1 cellular context compared by ENCODE assay signal in the genomic region with DNA sequence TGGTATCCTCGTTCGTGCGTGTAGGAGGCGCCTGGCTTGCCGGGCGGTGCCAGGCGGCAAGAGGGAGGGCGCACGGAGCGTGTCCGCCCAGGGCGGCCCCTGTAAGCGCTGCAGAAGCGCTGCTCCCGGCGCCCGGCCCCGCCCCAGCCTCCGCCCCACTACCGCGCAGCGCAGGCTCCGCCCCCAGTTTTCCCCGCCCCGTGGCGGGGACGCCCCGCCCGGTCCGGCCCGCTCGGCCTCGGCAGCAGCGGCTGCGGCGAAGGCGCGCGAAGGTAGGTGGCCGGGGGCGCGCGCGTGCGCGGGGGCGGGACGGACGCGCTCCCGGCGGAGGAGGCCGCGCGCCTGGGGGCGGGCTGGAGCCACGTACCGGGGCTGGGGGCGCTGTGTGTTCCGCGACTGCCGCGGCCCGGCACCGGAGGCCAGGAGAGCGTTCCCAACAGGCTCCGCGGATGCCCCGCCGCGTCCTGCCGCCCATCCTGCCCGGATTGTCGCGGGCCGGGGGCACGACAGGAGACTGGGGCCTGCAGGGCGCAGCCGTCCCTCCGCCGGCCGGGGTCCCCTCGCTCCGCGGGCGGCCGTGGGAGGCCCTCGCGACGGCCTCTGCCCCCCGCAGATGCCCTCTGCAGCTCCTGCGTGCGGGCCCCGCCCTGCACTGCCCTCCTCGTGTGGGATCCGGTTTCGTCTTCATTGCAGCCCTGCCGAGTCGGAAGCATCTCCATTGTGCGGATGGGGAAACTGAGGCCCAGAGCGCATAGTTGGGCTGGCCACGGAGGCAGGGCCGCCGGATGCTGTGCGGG.
A peak's percentile ranks its signal among the peaks of the same experiment; 100 is the strongest.
TF ChIP-seq lines count a peak whose summit lies in the region.

No MANE protein-coding gene starts in this region.

TF ChIP-seq in K562, 482 proteins besides CTCF, POLR2A, EP300 and RAD21 (continued from another document and continues in another):
- TF ChIP-seq, protein P1, sequence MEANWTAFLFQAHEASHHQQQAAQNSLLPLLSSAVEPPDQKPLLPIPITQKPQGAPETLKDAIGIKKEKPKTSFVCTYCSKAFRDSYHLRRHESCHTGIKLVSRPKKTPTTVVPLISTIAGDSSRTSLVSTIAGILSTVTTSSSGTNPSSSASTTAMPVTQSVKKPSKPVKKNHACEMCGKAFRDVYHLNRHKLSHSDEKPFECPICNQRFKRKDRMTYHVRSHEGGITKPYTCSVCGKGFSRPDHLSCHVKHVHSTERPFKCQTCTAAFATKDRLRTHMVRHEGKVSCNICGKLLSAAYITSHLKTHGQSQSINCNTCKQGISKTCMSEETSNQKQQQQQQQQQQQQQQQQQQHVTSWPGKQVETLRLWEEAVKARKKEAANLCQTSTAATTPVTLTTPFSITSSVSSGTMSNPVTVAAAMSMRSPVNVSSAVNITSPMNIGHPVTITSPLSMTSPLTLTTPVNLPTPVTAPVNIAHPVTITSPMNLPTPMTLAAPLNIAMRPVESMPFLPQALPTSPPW (CRISPR knock-in tag; IDR thresholded peaks at IDR 0.05): peak; percentile 74
- no peak for TF ChIP-seq ZNF445 (CRISPR knock-in tag; IDR thresholded peaks at IDR 0.05; ENCODE audit: low read depth)
- TF ChIP-seq, protein P2, sequence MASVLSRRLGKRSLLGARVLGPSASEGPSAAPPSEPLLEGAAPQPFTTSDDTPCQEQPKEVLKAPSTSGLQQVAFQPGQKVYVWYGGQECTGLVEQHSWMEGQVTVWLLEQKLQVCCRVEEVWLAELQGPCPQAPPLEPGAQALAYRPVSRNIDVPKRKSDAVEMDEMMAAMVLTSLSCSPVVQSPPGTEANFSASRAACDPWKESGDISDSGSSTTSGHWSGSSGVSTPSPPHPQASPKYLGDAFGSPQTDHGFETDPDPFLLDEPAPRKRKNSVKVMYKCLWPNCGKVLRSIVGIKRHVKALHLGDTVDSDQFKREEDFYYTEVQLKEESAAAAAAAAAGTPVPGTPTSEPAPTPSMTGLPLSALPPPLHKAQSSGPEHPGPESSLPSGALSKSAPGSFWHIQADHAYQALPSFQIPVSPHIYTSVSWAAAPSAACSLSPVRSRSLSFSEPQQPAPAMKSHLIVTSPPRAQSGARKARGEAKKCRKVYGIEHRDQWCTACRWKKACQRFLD (CRISPR knock-in tag; IDR thresholded peaks at IDR 0.05): peak; percentile 92
- TF ChIP-seq ZNF347 (CRISPR knock-in tag; IDR thresholded peaks at IDR 0.05; ENCODE audit: low read depth): no peak
- TF ChIP-seq ZNF583 (CRISPR knock-in tag; IDR thresholded peaks at IDR 0.05): no peak
- TF ChIP-seq, protein P3, sequence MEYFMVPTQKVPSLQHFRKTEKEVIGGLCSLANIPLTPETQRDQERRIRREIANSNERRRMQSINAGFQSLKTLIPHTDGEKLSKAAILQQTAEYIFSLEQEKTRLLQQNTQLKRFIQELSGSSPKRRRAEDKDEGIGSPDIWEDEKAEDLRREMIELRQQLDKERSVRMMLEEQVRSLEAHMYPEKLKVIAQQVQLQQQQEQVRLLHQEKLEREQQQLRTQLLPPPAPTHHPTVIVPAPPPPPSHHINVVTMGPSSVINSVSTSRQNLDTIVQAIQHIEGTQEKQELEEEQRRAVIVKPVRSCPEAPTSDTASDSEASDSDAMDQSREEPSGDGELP (CRISPR knock-in tag; IDR thresholded peaks at IDR 0.05; ENCODE audit: borderline replicate concordance): no peak; the same call in 1 of the 2 replicates
- TF ChIP-seq, protein P4, sequence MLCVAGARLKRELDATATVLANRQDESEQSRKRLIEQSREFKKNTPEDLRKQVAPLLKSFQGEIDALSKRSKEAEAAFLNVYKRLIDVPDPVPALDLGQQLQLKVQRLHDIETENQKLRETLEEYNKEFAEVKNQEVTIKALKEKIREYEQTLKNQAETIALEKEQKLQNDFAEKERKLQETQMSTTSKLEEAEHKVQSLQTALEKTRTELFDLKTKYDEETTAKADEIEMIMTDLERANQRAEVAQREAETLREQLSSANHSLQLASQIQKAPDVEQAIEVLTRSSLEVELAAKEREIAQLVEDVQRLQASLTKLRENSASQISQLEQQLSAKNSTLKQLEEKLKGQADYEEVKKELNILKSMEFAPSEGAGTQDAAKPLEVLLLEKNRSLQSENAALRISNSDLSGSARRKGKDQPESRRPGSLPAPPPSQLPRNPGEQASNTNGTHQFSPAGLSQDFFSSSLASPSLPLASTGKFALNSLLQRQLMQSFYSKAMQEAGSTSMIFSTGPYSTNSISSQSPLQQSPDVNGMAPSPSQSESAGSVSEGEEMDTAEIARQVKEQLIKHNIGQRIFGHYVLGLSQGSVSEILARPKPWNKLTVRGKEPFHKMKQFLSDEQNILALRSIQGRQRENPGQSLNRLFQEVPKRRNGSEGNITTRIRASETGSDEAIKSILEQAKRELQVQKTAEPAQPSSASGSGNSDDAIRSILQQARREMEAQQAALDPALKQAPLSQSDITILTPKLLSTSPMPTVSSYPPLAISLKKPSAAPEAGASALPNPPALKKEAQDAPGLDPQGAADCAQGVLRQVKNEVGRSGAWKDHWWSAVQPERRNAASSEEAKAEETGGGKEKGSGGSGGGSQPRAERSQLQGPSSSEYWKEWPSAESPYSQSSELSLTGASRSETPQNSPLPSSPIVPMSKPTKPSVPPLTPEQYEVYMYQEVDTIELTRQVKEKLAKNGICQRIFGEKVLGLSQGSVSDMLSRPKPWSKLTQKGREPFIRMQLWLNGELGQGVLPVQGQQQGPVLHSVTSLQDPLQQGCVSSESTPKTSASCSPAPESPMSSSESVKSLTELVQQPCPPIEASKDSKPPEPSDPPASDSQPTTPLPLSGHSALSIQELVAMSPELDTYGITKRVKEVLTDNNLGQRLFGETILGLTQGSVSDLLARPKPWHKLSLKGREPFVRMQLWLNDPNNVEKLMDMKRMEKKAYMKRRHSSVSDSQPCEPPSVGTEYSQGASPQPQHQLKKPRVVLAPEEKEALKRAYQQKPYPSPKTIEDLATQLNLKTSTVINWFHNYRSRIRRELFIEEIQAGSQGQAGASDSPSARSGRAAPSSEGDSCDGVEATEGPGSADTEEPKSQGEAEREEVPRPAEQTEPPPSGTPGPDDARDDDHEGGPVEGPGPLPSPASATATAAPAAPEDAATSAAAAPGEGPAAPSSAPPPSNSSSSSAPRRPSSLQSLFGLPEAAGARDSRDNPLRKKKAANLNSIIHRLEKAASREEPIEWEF (CRISPR knock-in tag; IDR thresholded peaks at IDR 0.05): no peak
- TF ChIP-seq STAT5A (IDR thresholded peaks at IDR 0.05; ENCODE audit: borderline replicate concordance, low read length): no peak
- TF ChIP-seq, protein P5, sequence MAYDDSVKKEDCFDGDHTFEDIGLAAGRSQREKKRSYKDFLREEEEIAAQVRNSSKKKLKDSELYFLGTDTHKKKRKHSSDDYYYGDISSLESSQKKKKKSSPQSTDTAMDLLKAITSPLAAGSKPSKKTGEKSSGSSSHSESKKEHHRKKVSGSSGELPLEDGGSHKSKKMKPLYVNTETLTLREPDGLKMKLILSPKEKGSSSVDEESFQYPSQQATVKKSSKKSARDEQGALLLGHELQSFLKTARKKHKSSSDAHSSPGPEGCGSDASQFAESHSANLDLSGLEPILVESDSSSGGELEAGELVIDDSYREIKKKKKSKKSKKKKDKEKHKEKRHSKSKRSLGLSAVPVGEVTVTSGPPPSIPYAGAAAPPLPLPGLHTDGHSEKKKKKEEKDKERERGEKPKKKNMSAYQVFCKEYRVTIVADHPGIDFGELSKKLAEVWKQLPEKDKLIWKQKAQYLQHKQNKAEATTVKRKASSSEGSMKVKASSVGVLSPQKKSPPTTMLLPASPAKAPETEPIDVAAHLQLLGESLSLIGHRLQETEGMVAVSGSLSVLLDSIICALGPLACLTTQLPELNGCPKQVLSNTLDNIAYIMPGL (CRISPR knock-in tag; IDR thresholded peaks at IDR 0.05): peak; percentile 62; the same call in 1 of the 2 replicates
- TF ChIP-seq ATF1 (CRISPR knock-in tag; IDR thresholded peaks at IDR 0.05): no peak
- TF ChIP-seq ATF1 (tag; IDR thresholded peaks at IDR 0.05): peak; percentile 43; the same call in 1 of the 2 replicates
- no peak for TF ChIP-seq ZNF316 (IDR thresholded peaks at IDR 0.05)
- no peak for TF ChIP-seq ZNF384 (IDR thresholded peaks at IDR 0.05; ENCODE audit: low read depth, low read length)
- TF ChIP-seq KHSRP (IDR thresholded peaks at IDR 0.05): no peak
- TF ChIP-seq, protein P6, sequence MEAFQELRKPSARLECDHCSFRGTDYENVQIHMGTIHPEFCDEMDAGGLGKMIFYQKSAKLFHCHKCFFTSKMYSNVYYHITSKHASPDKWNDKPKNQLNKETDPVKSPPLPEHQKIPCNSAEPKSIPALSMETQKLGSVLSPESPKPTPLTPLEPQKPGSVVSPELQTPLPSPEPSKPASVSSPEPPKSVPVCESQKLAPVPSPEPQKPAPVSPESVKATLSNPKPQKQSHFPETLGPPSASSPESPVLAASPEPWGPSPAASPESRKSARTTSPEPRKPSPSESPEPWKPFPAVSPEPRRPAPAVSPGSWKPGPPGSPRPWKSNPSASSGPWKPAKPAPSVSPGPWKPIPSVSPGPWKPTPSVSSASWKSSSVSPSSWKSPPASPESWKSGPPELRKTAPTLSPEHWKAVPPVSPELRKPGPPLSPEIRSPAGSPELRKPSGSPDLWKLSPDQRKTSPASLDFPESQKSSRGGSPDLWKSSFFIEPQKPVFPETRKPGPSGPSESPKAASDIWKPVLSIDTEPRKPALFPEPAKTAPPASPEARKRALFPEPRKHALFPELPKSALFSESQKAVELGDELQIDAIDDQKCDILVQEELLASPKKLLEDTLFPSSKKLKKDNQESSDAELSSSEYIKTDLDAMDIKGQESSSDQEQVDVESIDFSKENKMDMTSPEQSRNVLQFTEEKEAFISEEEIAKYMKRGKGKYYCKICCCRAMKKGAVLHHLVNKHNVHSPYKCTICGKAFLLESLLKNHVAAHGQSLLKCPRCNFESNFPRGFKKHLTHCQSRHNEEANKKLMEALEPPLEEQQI (IDR thresholded peaks at IDR 0.05): no peak
- TF ChIP-seq TAF1 (IDR thresholded peaks at IDR 0.05; ENCODE audit: control insufficient read depth, extremely low read depth, insufficient read depth, low read length, severe bottlenecking): peak; percentile 36
- TF ChIP-seq, protein P7, sequence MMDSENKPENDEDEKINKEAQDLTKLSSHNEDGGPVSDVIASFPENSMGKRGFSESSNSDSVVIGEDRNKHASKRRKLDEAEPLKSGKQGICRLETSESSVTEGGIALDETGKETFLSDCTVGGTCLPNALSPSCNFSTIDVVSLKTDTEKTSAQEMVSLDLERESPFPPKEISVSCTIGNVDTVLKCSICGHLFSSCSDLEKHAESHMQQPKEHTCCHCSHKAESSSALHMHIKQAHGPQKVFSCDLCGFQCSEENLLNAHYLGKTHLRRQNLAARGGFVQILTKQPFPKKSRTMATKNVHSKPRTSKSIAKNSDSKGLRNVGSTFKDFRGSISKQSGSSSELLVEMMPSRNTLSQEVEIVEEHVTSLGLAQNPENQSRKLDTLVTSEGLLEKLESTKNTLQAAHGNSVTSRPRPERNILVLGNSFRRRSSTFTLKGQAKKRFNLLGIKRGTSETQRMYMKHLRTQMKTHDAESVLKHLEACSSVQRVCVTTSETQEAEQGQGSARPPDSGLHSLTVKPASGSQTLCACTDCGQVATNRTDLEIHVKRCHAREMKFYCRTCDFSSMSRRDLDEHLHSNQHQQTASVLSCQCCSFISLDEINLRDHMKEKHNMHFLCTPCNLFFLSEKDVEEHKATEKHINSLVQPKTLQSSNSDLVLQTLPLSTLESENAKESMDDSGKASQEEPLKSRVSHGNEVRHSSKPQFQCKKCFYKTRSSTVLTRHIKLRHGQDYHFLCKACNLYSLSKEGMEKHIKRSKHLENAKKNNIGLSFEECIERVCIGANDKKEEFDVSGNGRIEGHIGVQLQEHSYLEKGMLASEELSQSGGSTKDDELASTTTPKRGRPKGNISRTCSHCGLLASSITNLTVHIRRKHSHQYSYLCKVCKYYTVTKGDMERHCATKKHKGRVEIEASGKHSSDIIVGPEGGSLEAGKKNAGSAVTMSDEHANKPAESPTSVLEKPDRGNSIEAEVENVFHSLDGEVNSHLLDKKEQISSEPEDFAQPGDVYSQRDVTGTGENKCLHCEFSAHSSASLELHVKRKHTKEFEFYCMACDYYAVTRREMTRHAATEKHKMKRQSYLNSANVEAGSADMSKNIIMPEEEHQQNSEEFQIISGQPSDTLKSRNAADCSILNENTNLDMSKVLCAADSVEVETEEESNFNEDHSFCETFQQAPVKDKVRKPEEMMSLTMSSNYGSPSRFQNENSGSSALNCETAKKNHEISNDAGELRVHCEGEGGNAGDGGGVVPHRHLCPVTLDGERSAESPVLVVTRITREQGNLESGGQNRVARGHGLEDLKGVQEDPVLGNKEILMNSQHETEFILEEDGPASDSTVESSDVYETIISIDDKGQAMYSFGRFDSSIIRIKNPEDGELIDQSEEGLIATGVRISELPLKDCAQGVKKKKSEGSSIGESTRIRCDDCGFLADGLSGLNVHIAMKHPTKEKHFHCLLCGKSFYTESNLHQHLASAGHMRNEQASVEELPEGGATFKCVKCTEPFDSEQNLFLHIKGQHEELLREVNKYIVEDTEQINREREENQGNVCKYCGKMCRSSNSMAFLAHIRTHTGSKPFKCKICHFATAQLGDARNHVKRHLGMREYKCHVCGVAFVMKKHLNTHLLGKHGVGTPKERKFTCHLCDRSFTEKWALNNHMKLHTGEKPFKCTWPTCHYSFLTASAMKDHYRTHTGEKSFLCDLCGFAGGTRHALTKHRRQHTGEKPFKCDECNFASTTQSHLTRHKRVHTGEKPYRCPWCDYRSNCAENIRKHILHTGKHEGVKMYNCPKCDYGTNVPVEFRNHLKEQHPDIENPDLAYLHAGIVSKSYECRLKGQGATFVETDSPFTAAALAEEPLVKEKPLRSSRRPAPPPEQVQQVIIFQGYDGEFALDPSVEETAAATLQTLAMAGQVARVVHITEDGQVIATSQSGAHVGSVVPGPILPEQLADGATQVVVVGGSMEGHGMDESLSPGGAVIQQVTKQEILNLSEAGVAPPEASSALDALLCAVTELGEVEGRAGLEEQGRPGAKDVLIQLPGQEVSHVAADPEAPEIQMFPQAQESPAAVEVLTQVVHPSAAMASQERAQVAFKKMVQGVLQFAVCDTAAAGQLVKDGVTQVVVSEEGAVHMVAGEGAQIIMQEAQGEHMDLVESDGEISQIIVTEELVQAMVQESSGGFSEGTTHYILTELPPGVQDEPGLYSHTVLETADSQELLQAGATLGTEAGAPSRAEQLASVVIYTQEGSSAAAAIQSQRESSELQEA (IDR thresholded peaks at IDR 0.05; ENCODE audit: low read depth): no peak
- TF ChIP-seq, protein P8, sequence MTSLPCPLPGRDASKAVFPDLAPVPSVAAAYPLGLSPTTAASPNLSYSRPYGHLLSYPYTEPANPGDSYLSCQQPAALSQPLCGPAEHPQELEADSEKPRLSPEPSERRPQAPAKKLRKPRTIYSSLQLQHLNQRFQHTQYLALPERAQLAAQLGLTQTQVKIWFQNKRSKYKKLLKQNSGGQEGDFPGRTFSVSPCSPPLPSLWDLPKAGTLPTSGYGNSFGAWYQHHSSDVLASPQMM (CRISPR knock-in tag; IDR thresholded peaks at IDR 0.05): no peak
- TF ChIP-seq MED1 (CRISPR knock-in tag; IDR thresholded peaks at IDR 0.05; ENCODE audit: borderline replicate concordance): no peak
